Comparison of ENCODE assay signal across 1 cellular context in the genomic region with DNA sequence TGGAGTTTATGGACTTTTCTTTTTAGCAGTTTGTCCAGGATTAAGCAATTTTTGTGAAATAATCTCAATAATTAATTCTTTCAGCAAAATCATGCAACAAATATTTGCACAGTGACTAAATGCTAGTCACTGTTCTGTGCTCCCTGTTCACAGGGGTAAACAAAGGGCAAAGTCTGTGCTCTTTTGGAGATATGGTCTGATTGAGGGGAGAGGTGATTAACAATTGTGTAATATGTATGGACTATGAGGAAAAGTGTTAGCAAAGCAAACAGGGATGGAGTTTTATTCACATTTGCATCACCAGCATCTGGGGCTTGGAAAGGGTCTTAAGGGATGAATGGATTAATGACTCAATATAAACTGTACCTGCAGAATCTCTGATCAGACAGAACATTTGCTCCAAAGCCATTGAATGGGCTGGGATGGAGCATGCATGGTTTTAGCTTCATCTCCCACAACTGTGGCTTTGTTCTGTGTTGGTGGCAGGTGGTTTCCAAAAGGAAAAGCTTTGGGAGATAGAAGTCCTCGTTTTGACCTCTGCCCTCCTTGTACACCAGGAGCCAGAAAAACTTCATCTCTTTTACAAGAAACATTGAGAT.
TF ChIP-seq lines count a peak whose summit lies in the region.

No MANE protein-coding gene starts in this region.

TF ChIP-seq in HepG2, 621 proteins besides CTCF, POLR2A, EP300 and RAD21 (continued from another document and continues in another):
- TF ChIP-seq ZNF382 (CRISPR knock-in tag; IDR thresholded peaks at IDR 0.05; ENCODE audit: borderline replicate concordance) = no peak
- TF ChIP-seq NFKBIZ (CRISPR knock-in tag; IDR thresholded peaks at IDR 0.05) = peak; percentile 78; the same call in 1 of the 2 replicates
- TF ChIP-seq HOXD1 (CRISPR knock-in tag; IDR thresholded peaks at IDR 0.05) = peak; percentile 90
- no peak for TF ChIP-seq POLR2AphosphoS5 (IDR thresholded peaks at IDR 0.05; ENCODE audit: low read depth, low read length)
- peak; percentile 67; the same call in 1 of the 2 replicates for TF ChIP-seq DNMT3B (CRISPR knock-in tag; conservative IDR thresholded peaks at IDR 0.05)
- TF ChIP-seq, protein P1, sequence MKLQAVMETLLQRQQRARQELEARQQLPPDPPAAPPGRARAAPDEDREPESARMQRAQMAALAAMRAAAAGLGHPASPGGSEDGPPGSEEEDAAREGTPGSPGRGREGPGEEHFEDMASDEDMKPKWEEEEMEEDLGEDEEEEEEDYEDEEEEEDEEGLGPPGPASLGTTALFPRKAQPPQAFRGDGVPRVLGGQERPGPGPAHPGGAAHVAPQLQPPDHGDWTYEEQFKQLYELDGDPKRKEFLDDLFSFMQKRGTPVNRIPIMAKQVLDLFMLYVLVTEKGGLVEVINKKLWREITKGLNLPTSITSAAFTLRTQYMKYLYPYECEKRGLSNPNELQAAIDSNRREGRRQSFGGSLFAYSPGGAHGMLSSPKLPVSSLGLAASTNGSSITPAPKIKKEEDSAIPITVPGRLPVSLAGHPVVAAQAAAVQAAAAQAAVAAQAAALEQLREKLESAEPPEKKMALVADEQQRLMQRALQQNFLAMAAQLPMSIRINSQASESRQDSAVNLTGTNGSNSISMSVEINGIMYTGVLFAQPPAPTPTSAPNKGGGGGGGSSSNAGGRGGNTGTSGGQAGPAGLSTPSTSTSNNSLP (IDR thresholded peaks at IDR 0.05; ENCODE audit: low read depth, low read length) = peak; percentile 98
- no peak for TF ChIP-seq SRF (IDR thresholded peaks at IDR 0.05; ENCODE audit: low read depth, low read length)
- no peak for TF ChIP-seq ZNF383 (CRISPR knock-in tag; IDR thresholded peaks at IDR 0.05; ENCODE audit: borderline replicate concordance)
- TF ChIP-seq, protein P2, sequence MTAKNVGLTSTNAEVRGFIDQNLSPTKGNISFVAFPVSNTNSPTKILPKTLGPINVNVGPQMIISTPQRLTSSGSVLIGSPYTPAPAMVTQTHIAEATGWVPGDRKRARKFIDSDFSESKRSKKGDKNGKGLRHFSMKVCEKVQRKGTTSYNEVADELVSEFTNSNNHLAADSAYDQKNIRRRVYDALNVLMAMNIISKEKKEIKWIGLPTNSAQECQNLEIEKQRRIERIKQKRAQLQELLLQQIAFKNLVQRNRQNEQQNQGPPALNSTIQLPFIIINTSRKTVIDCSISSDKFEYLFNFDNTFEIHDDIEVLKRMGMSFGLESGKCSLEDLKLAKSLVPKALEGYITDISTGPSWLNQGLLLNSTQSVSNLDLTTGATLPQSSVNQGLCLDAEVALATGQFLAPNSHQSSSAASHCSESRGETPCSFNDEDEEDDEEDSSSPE (CRISPR knock-in tag; IDR thresholded peaks at IDR 0.05) = no peak
- TF ChIP-seq TEAD3 (CRISPR knock-in tag; optimal IDR thresholded peaks at IDR 0.05; ENCODE audit: borderline replicate concordance) = peak; percentile 65
- TF ChIP-seq CHD4 (IDR thresholded peaks at IDR 0.05; ENCODE audit: borderline replicate concordance, low read length) = 0 out of 2 replicates have a peak, but pooled peaks have one; percentile 30
- TF ChIP-seq IKZF1 (IDR thresholded peaks at IDR 0.05) = no peak
- TF ChIP-seq ZBTB8A (CRISPR knock-in tag; IDR thresholded peaks at IDR 0.05; ENCODE audit: borderline replicate concordance, low read depth) = 0 out of 2 replicates have a peak, but pooled peaks have one; percentile 33
- peak; percentile 68; the same call in 1 of the 2 replicates for TF ChIP-seq RXRA (CRISPR knock-in tag; IDR thresholded peaks at IDR 0.05)
- TF ChIP-seq ZNF878 (CRISPR knock-in tag; IDR thresholded peaks at IDR 0.05) = peak; percentile 34; the same call in 1 of the 2 replicates
- TF ChIP-seq, protein P3, sequence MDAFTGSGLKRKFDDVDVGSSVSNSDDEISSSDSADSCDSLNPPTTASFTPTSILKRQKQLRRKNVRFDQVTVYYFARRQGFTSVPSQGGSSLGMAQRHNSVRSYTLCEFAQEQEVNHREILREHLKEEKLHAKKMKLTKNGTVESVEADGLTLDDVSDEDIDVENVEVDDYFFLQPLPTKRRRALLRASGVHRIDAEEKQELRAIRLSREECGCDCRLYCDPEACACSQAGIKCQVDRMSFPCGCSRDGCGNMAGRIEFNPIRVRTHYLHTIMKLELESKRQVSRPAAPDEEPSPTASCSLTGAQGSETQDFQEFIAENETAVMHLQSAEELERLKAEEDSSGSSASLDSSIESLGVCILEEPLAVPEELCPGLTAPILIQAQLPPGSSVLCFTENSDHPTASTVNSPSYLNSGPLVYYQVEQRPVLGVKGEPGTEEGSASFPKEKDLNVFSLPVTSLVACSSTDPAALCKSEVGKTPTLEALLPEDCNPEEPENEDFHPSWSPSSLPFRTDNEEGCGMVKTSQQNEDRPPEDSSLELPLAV (CRISPR knock-in tag; conservative IDR thresholded peaks at IDR 0.05; ENCODE audit: low read depth) = no peak
- TF ChIP-seq YY1 (IDR thresholded peaks at IDR 0.05; ENCODE audit: insufficient read depth, insufficient replicate concordance, low read depth, low read length) = no peak
- TF ChIP-seq ZKSCAN8 (CRISPR knock-in tag; IDR thresholded peaks at IDR 0.05; ENCODE audit: borderline replicate concordance) = peak; percentile 77
- peak; percentile 49; the same call in 1 of the 2 replicates for TF ChIP-seq CREB1 (IDR thresholded peaks at IDR 0.05)
- peak; percentile 65 for TF ChIP-seq CREB1 (CRISPR knock-in tag; IDR thresholded peaks at IDR 0.05)
- TF ChIP-seq, protein P4, sequence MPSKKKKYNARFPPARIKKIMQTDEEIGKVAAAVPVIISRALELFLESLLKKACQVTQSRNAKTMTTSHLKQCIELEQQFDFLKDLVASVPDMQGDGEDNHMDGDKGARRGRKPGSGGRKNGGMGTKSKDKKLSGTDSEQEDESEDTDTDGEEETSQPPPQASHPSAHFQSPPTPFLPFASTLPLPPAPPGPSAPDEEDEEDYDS (CRISPR knock-in tag; IDR thresholded peaks at IDR 0.05) = no peak; the same call in 1 of the 2 replicates
- peak; percentile 89 for TF ChIP-seq HDAC2 (CRISPR knock-in tag; IDR thresholded peaks at IDR 0.05)
- TF ChIP-seq GABPB1 (CRISPR knock-in tag; IDR thresholded peaks at IDR 0.05) = peak; percentile 20; the same call in 1 of the 2 replicates
- TF ChIP-seq TBX2 (CRISPR knock-in tag; IDR thresholded peaks at IDR 0.05; ENCODE audit: borderline replicate concordance) = peak; percentile 96
- TF ChIP-seq ELF3 (CRISPR knock-in tag; IDR thresholded peaks at IDR 0.05) = peak; percentile 97
- TF ChIP-seq, protein P5, sequence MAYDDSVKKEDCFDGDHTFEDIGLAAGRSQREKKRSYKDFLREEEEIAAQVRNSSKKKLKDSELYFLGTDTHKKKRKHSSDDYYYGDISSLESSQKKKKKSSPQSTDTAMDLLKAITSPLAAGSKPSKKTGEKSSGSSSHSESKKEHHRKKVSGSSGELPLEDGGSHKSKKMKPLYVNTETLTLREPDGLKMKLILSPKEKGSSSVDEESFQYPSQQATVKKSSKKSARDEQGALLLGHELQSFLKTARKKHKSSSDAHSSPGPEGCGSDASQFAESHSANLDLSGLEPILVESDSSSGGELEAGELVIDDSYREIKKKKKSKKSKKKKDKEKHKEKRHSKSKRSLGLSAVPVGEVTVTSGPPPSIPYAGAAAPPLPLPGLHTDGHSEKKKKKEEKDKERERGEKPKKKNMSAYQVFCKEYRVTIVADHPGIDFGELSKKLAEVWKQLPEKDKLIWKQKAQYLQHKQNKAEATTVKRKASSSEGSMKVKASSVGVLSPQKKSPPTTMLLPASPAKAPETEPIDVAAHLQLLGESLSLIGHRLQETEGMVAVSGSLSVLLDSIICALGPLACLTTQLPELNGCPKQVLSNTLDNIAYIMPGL (CRISPR knock-in tag; IDR thresholded peaks at IDR 0.05; ENCODE audit: borderline replicate concordance in 1 of 2, low read depth in 1 of 2) = peak; percentile 15 to 70; a peak in 2 of 4 replicates
- TF ChIP-seq CBX5 (CRISPR knock-in tag; IDR thresholded peaks at IDR 0.05; ENCODE audit: borderline replicate concordance) = no peak
- TF ChIP-seq TSC22D2 (CRISPR knock-in tag; IDR thresholded peaks at IDR 0.05; ENCODE audit: borderline replicate concordance) = no peak
- peak; percentile 66; the same call in 1 of the 2 replicates for TF ChIP-seq ZNF607 (CRISPR knock-in tag; IDR thresholded peaks at IDR 0.05; ENCODE audit: borderline replicate concordance)
- TF ChIP-seq SOX5 (CRISPR knock-in tag; IDR thresholded peaks at IDR 0.05; ENCODE audit: borderline replicate concordance) = peak; percentile 92; the same call in 1 of the 2 replicates
- TF ChIP-seq, protein P6, sequence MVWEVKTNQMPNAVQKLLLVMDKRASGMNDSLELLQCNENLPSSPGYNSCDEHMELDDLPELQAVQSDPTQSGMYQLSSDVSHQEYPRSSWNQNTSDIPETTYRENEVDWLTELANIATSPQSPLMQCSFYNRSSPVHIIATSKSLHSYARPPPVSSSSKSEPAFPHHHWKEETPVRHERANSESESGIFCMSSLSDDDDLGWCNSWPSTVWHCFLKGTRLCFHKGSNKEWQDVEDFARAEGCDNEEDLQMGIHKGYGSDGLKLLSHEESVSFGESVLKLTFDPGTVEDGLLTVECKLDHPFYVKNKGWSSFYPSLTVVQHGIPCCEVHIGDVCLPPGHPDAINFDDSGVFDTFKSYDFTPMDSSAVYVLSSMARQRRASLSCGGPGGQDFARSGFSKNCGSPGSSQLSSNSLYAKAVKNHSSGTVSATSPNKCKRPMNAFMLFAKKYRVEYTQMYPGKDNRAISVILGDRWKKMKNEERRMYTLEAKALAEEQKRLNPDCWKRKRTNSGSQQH (CRISPR knock-in tag; IDR thresholded peaks at IDR 0.05; ENCODE audit: low read depth) = peak; percentile 26; the same call in 1 of the 2 replicates
- no peak for TF ChIP-seq ARHGAP35 (CRISPR knock-in tag; IDR thresholded peaks at IDR 0.05; ENCODE audit: borderline replicate concordance)
- no peak for TF ChIP-seq DR1 (CRISPR knock-in tag; IDR thresholded peaks at IDR 0.05)
- peak; percentile 96 for TF ChIP-seq CEBPB (IDR thresholded peaks at IDR 0.05; ENCODE audit: borderline replicate concordance, low read depth, low read length)
- TF ChIP-seq KAT2B (IDR thresholded peaks at IDR 0.05; ENCODE audit: borderline replicate concordance, low read depth, low read length) = no peak
- TF ChIP-seq, protein P7, sequence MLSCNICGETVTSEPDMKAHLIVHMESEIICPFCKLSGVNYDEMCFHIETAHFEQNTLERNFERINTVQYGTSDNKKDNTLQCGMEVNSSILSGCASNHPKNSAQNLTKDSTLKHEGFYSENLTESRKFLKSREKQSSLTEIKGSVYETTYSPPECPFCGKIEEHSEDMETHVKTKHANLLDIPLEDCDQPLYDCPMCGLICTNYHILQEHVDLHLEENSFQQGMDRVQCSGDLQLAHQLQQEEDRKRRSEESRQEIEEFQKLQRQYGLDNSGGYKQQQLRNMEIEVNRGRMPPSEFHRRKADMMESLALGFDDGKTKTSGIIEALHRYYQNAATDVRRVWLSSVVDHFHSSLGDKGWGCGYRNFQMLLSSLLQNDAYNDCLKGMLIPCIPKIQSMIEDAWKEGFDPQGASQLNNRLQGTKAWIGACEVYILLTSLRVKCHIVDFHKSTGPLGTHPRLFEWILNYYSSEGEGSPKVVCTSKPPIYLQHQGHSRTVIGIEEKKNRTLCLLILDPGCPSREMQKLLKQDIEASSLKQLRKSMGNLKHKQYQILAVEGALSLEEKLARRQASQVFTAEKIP (CRISPR knock-in tag; IDR thresholded peaks at IDR 0.05; ENCODE audit: borderline replicate concordance) = no peak
- peak; percentile 80 for TF ChIP-seq SOX13 (IDR thresholded peaks at IDR 0.05)
- TF ChIP-seq SOX13 (CRISPR knock-in tag; conservative IDR thresholded peaks at IDR 0.05 in 1 of 2, IDR thresholded peaks at IDR 0.05 in 1 of 2) = peak in 1 of 2 experiments; percentile 95; a peak in 2 of 4 replicates
- TF ChIP-seq, protein P8, sequence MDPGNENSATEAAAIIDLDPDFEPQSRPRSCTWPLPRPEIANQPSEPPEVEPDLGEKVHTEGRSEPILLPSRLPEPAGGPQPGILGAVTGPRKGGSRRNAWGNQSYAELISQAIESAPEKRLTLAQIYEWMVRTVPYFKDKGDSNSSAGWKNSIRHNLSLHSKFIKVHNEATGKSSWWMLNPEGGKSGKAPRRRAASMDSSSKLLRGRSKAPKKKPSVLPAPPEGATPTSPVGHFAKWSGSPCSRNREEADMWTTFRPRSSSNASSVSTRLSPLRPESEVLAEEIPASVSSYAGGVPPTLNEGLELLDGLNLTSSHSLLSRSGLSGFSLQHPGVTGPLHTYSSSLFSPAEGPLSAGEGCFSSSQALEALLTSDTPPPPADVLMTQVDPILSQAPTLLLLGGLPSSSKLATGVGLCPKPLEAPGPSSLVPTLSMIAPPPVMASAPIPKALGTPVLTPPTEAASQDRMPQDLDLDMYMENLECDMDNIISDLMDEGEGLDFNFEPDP (CRISPR knock-in tag; conservative IDR thresholded peaks at IDR 0.05) = no peak
- no peak for TF ChIP-seq NFRKB (IDR thresholded peaks at IDR 0.05)
- no peak for TF ChIP-seq PTBP1 (IDR thresholded peaks at IDR 0.05; ENCODE audit: low read depth, low read length, poor library complexity, severe bottlenecking)
- TF ChIP-seq, protein P9, sequence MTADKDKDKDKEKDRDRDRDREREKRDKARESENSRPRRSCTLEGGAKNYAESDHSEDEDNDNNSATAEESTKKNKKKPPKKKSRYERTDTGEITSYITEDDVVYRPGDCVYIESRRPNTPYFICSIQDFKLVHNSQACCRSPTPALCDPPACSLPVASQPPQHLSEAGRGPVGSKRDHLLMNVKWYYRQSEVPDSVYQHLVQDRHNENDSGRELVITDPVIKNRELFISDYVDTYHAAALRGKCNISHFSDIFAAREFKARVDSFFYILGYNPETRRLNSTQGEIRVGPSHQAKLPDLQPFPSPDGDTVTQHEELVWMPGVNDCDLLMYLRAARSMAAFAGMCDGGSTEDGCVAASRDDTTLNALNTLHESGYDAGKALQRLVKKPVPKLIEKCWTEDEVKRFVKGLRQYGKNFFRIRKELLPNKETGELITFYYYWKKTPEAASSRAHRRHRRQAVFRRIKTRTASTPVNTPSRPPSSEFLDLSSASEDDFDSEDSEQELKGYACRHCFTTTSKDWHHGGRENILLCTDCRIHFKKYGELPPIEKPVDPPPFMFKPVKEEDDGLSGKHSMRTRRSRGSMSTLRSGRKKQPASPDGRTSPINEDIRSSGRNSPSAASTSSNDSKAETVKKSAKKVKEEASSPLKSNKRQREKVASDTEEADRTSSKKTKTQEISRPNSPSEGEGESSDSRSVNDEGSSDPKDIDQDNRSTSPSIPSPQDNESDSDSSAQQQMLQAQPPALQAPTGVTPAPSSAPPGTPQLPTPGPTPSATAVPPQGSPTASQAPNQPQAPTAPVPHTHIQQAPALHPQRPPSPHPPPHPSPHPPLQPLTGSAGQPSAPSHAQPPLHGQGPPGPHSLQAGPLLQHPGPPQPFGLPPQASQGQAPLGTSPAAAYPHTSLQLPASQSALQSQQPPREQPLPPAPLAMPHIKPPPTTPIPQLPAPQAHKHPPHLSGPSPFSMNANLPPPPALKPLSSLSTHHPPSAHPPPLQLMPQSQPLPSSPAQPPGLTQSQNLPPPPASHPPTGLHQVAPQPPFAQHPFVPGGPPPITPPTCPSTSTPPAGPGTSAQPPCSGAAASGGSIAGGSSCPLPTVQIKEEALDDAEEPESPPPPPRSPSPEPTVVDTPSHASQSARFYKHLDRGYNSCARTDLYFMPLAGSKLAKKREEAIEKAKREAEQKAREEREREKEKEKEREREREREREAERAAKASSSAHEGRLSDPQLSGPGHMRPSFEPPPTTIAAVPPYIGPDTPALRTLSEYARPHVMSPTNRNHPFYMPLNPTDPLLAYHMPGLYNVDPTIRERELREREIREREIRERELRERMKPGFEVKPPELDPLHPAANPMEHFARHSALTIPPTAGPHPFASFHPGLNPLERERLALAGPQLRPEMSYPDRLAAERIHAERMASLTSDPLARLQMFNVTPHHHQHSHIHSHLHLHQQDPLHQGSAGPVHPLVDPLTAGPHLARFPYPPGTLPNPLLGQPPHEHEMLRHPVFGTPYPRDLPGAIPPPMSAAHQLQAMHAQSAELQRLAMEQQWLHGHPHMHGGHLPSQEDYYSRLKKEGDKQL (CRISPR knock-in tag; IDR thresholded peaks at IDR 0.05; ENCODE audit: low read depth) = peak; percentile 93
- TF ChIP-seq JUNB (CRISPR knock-in tag; IDR thresholded peaks at IDR 0.05; ENCODE audit: borderline replicate concordance) = peak; percentile 85; the same call in 1 of the 2 replicates
- TF ChIP-seq HNRNPK (IDR thresholded peaks at IDR 0.05; ENCODE audit: low read depth, low read length, poor library complexity, severe bottlenecking) = no peak
